In genomic region chr5:78985407-78986223, GRCh38 we compare ENCODE assay signal across 8 cellular contexts.
A peak's percentile ranks its signal among the peaks of the same experiment; 100 is the strongest.
DNase-seq lines count a peak whose midpoint lies in the region; ATAC-seq lines count a peak whose summit lies in the region.

No MANE protein-coding gene starts in this region.

- H3K9me3 ChIP-seq in duodenal mucosa (ENCODE audit: control insufficient read depth in 1 of 2, low read length in 2 of 2) = no peaks in the 10 kb centered on the region

- peak overlapping the region; percentile 53 to 75 for H3K9ac ChIP-seq in duodenal mucosa (ENCODE audit: low read depth in 1 of 2, low read length in 2 of 2)

- peak overlapping the region; percentile 84 to 89 for H3K4me3 ChIP-seq in duodenal mucosa (ENCODE audit: low read depth in 1 of 2, low read length in 2 of 2)

- H3K36me3 ChIP-seq in duodenal mucosa (ENCODE audit: control insufficient read depth in 1 of 2, insufficient read depth in 2 of 2, low read length in 2 of 2) = no peaks in the 10 kb centered on the region

- no peaks in the 10 kb centered on the region for H3K27me3 ChIP-seq in duodenal mucosa (ENCODE audit: control insufficient read depth in 1 of 2, insufficient read depth in 2 of 2, low read length in 2 of 2)

- H3K27ac ChIP-seq in duodenal mucosa (ENCODE audit: low read depth, low read length) = peak overlapping the region; percentile 90

- peaks cover 14 to 20% of the 10 kb centered on the region in 2 donors for H3K4me1 ChIP-seq in duodenal mucosa (ENCODE audit: control insufficient read depth in 1 of 2, insufficient read depth in 2 of 2, low read length in 2 of 2)

- DNase-seq in NCI-H1105 treated with DMSO at 0.1 percent for 48 hours (lab: John Stamatoyannopoulos, UW) = peak; percentile 15
- no peak for DNase-seq in NCI-H1105 (lab: John Stamatoyannopoulos, UW)
- peak; percentile 25 for DNase-seq in NCI-H2029 treated with DMSO at 0.1 percent for 48 hours (lab: John Stamatoyannopoulos, UW)
- DNase-seq in activated CD4-positive, alpha-beta T cell treated with anti-CD3 and anti-CD28 coated beads for 48 hours = peak; percentile 77
- peak; percentile 66 for DNase-seq in medulla oblongata (ENCODE audit: extremely low spot score)
- peak; percentile 65 to 66 for DNase-seq in stimulated activated CD8-positive, alpha-beta memory T cell treated with anti-CD3 and anti-CD28 coated beads, Interleukin-15, amount 100 ng/mL, for 48 hours (ENCODE audit: low read depth in 2 of 2)

- ATAC-seq in HG02678 (IDR thresholded peaks at IDR 0.05; ENCODE audit: unreplicated experiment) = peak; percentile 49
